Comparison of ENCODE assay signal across 11 cellular contexts in genomic region chr14:93956514-93957332, GRCh38. TPM values are rescaled to one million over a fixed set of nuclear protein-coding genes. Genes with fewer than 3 reads are reported as not detected.
A peak's percentile ranks its signal among the peaks of the same experiment; 100 is the strongest.
DNase-seq lines count a peak whose midpoint lies in the region; ATAC-seq and TF ChIP-seq lines count a peak whose summit lies in the region.
"Had no signal": no experiment of that assay in that cellular context is flagged by ENCODE, and none has a peak within 500 bp of the region (broad histone marks: within the 10 kb centered on the region; RNA-seq: fewer than 3 reads in every experiment).

No MANE protein-coding gene starts in this region.

- H3K4me1 ChIP-seq in heart left ventricle: peaks cover 3 to 98% (median 42%) of the 10 kb centered on the region in 12 donors
- H3K4me1 ChIP-seq in spleen: peaks cover 59 to 97% (median 88%) of the 10 kb centered on the region in 6 donors

- H3K27me3 ChIP-seq in heart left ventricle: no peaks in the 10 kb centered on the region
- H3K27me3 ChIP-seq in spleen (replicated peaks in 1 of 7): no peaks in the 10 kb centered on the region

- 28 to 32% (median 31%) methylated on average over 12 to 14 of the region's 14 CpGs for WGBS in heart left ventricle, 4 donors
- WGBS in spleen, 5 donors: 61 to 68% (median 63%) methylated on average over 11 to 14 of the region's 14 CpGs

- H3K36me3 ChIP-seq in heart left ventricle (peaks cover 0 to 53% (median 26%) of the 10 kb centered on the region in 9 donors), spleen (no peaks in the 10 kb centered on the region)

- no peak overlapping the region for H3K4me3 ChIP-seq in heart left ventricle
- H3K4me3 ChIP-seq in spleen: no peak overlapping the region
- H3K4me3 ChIP-seq: A549 had no signal

- peaks cover 97% of the 10 kb centered on the region for H3K4me1 Mint-ChIP-seq in activated CD4-positive, alpha-beta T cell treated with anti-CD3 and anti-CD28 coated beads for 36 hours
- peaks cover 87 to 89% (median 89%) of the 10 kb centered on the region in 3 donors for H3K4me1 Mint-ChIP-seq in T-cell

- DNase-seq in activated CD4-positive, alpha-beta T cell treated with anti-CD3 and anti-CD28 coated beads for 36 hours: no peak
- DNase-seq in activated CD4-positive, alpha-beta T cell treated with anti-CD3 and anti-CD28 coated beads for 48 hours: no peak
- DNase-seq in T-cell (no peak), heart left ventricle (peak in 4 of 5 donors; percentile 63 to 76 (median 74)), spleen (peak; percentile 76), T-helper 9 cell (no peak)

- ATAC-seq in activated CD4-positive, alpha-beta T cell treated with anti-CD3 and anti-CD28 coated beads for 36 hours: no peak
- ATAC-seq in T-cell (replicated peaks in 1 of 4) (no peak), heart left ventricle (peak; percentile 67 to 88 (median 82)), HG02981 (IDR thresholded peaks at IDR 0.05; ENCODE audit: unreplicated experiment) (no peak), GM21786 (IDR thresholded peaks at IDR 0.05; ENCODE audit: unreplicated experiment) (no peak)
- ATAC-seq: A549 had no signal

- CTCF ChIA-PET in activated CD4-positive, alpha-beta T cell treated with anti-CD3 and anti-CD28 coated beads for 36 hours (lab: Charles Lee): interaction anchor here (1.5 to 6.4 kb wide), 3 partner anchors 15 to 19 kb away, joined by 3 to 51 read pairs (median 46); partner anchors contain the start of gene ASB2
- CTCF ChIA-PET in T-cell (lab: Charles Lee): interaction anchor here (0.7 to 4.3 kb wide), 3 partner anchors 17 to 22 kb away, joined by 3 to 12 read pairs (median 4); no protein-coding TSS in a partner anchor

- H3K27me3 Mint-ChIP-seq in activated CD4-positive, alpha-beta T cell treated with anti-CD3 and anti-CD28 coated beads for 36 hours: no peaks in the 10 kb centered on the region
- H3K27me3 Mint-ChIP-seq in T-cell: no peaks in the 10 kb centered on the region

- peak overlapping the region; percentile 100 for H3K27ac Mint-ChIP-seq in activated CD4-positive, alpha-beta T cell treated with anti-CD3 and anti-CD28 coated beads for 36 hours
- peak overlapping the region; percentile 65 to 88 for H3K27ac Mint-ChIP-seq in T-cell

- POLR2A ChIA-PET in activated CD4-positive, alpha-beta T cell treated with anti-CD3 and anti-CD28 coated beads for 36 hours (lab: Charles Lee): interaction anchor here (0.6 to 4.9 kb wide), 3 partner anchors 14 to 1106 kb away, joined by 4 to 48 read pairs (median 4); no protein-coding TSS in a partner anchor
- POLR2A ChIA-PET in T-cell (lab: Charles Lee): no interaction called here

- no peak for TF ChIP-seq CTCF in heart left ventricle (IDR thresholded peaks at IDR 0.05)
- TF ChIP-seq CTCF in spleen (IDR thresholded peaks at IDR 0.05 in 8 of 11, conservative IDR thresholded peaks at IDR 0.05 in 3 of 11): no peak

- no peak for TF ChIP-seq POLR2A in heart left ventricle (IDR thresholded peaks at IDR 0.05)
- no peak for TF ChIP-seq POLR2A in spleen (IDR thresholded peaks at IDR 0.05)

- intact Hi-C loops in activated CD4-positive, alpha-beta T cell treated with anti-CD3 and anti-CD28 coated beads for 36 hours (cut with DNase I, micrococcal nuclease): loop anchor here (5.0 to 10.0 kb wide), 4 partner anchors 126 to 1568 kb away; partner anchors contain the start of genes DDX24 (in 1 of the 2) and IFI27L1 (in 1 of the 2)
- intact Hi-C loops in heart left ventricle (cut with DNase I): loop anchor here in 1 of 10 donors (10.0 kb wide), 1 partner anchor 178 kb away; no protein-coding TSS in a partner anchor
- intact Hi-C loops in spleen (cut with DNase I; ENCODE audit: low total_unique reads): no loop called here

- H3K27ac ChIP-seq in heart left ventricle (peak overlapping the region; percentile 28 to 90 (median 77)), spleen (peak overlapping the region in 5 of 8 donors; percentile 79 to 92 (median 84))

- H3K36me3 Mint-ChIP-seq in activated CD4-positive, alpha-beta T cell treated with anti-CD3 and anti-CD28 coated beads for 36 hours (ENCODE audit: low read depth): peaks cover 16% of the 10 kb centered on the region
- H3K36me3 Mint-ChIP-seq in T-cell: no peaks in the 10 kb centered on the region

- no peaks in the 10 kb centered on the region for H3K9me3 Mint-ChIP-seq in activated CD4-positive, alpha-beta T cell treated with anti-CD3 and anti-CD28 coated beads for 36 hours (ENCODE audit: low read depth)
- H3K9me3 Mint-ChIP-seq in T-cell: no peaks in the 10 kb centered on the region

- H3K9me3 ChIP-seq in heart left ventricle: no peaks in the 10 kb centered on the region
- no peaks in the 10 kb centered on the region for H3K9me3 ChIP-seq in spleen
- H3K9me3 ChIP-seq: A549 had no signal

- H3K4me3 Mint-ChIP-seq in activated CD4-positive, alpha-beta T cell treated with anti-CD3 and anti-CD28 coated beads for 36 hours: peak overlapping the region; percentile 75
- peak overlapping the region in 2 of 3 donors; percentile 63 to 73 for H3K4me3 Mint-ChIP-seq in T-cell

RNA-seq across cellular contexts. Expression of gene ASB2, which starts 19.6 kb away (rescaled TPM):
- 10 to 100 TPM; 24.8 to 25.5 TPM for total RNA-seq in activated CD4-positive, alpha-beta T cell treated with anti-CD3 and anti-CD28 coated beads for 36 hours
- total RNA-seq in T-cell: 1 to 10 TPM; 2.7 to 5.4 (median 3.3) TPM
- total RNA-seq in heart left ventricle: 100 to 1,000 TPM in 8 of 9 donors, 10 to 100 TPM in 1; 95.8 to 411 (median 166) TPM
- 100 to 1,000 TPM in 1 of 2 donors, 10 to 100 TPM in 1; 22.4 to 289 TPM for polyA plus RNA-seq in heart left ventricle
- 10 to 100 TPM in 5 of 7 donors, 1 to 10 TPM in 2; 9.8 to 18.0 (median 13.5) TPM for total RNA-seq in spleen
- 1 to 10 TPM; 6.6 to 9.5 (median 6.9) TPM for polyA plus RNA-seq in spleen

RNA-seq across cellular contexts. Expression of gene FAM181A, which starts 29.6 kb away (rescaled TPM):
- not detected for total RNA-seq in activated CD4-positive, alpha-beta T cell treated with anti-CD3 and anti-CD28 coated beads for 36 hours
- total RNA-seq in T-cell (not detected), heart left ventricle (not detected), spleen (not detected)
- polyA plus RNA-seq in heart left ventricle (not detected), spleen (not detected)
- total RNA-seq: fibroblast of lung, mononuclear cell had no signal
- polyA plus RNA-seq: A549, fibroblast of lung had no signal

RNA-seq across cellular contexts. Expression of gene CCDC197, which starts 40.4 kb away (rescaled TPM):
- total RNA-seq in activated CD4-positive, alpha-beta T cell treated with anti-CD3 and anti-CD28 coated beads for 36 hours: under 1 TPM; 0.34 to 0.53 TPM
- total RNA-seq in T-cell (not detected), heart left ventricle (1 to 10 TPM in 3 of 9 donors, under 1 TPM in 3, not detected in 3; 0.26 to 1.4 (median 0.95) TPM), spleen (not detected)
- polyA plus RNA-seq in heart left ventricle (under 1 TPM in 1 of 2 donors, not detected in 1; 0.23 TPM), spleen (not detected)
- total RNA-seq: fibroblast of lung, mononuclear cell had no signal
- polyA plus RNA-seq: A549, fibroblast of lung had no signal

Comparison
In these comparisons a context has a peak if more than half of its experiments do, and no peak if none do; other contexts are left out.
1. ATAC-seq: peak in heart left ventricle (4 of 4); none in activated CD4-positive, alpha-beta T cell treated with anti-CD3 and anti-CD28 coated beads for 36 hours (single experiment), T-cell (0 of 4), HG02981 (single experiment) and GM21786 (single experiment).
2. DNase-seq: peak in heart left ventricle (4 of 5) and spleen (single experiment); none in activated CD4-positive, alpha-beta T cell treated with anti-CD3 and anti-CD28 coated beads for 36 hours (single experiment), activated CD4-positive, alpha-beta T cell treated with anti-CD3 and anti-CD28 coated beads for 48 hours (single experiment), T-cell (0 of 34) and T-helper 9 cell (single experiment).